Comparison of ENCODE assay signal across 8 cellular contexts in genomic region chr2:102103992-102104871, GRCh38. TPM values are rescaled to one million over a fixed set of nuclear protein-coding genes. Genes with fewer than 3 reads are reported as not detected.
A peak's percentile ranks its signal among the peaks of the same experiment; 100 is the strongest.
DNase-seq lines count a peak whose midpoint lies in the region; TF ChIP-seq lines count a peak whose summit lies in the region.

No MANE protein-coding gene starts in this region.

- BruUV-seq in OCI-LY7 (replicated peaks; lab: Mats Ljungman, UMichigan) = no TSS peak

- H3K36me3 ChIP-seq in OCI-LY7 (ENCODE audit: insufficient read depth, low read length) = no peaks in the 10 kb centered on the region

- intact Hi-C loops in OCI-LY7 (cut with micrococcal nuclease; ENCODE audit: unreplicated experiment) = no loop called here

- peaks cover 3% of the 10 kb centered on the region for H3K36me3 Mint-ChIP-seq in activated naive CD4-positive, alpha-beta T cell treated with anti-CD3 and anti-CD28 coated beads, Interleukin-2, amount 10 ng/mL, durations not matched to agents 7 days and 5 days
- H3K36me3 Mint-ChIP-seq in immature natural killer cell = peaks cover 0 to 3% (median 0%) of the 10 kb centered on the region in 3 donors

- no peak overlapping the region for H3K4me3 ChIP-seq in OCI-LY7 (ENCODE audit: low read depth, low read length, poor library complexity, severe bottlenecking)

- DNase-seq in GM04503 (ENCODE audit: low read depth) = peak; percentile 90
- no peak for DNase-seq in HEK293T (ENCODE audit: extremely low spot score)
- DNase-seq in OCI-LY7 (ENCODE audit: low spot score) = no peak
- peak; percentile 64 for DNase-seq in activated naive CD4-positive, alpha-beta T cell treated with anti-CD3 and anti-CD28 coated beads, Interleukin-2, amount 10 ng/mL, durations not matched to agents 7 days and 5 days
- peak; percentile 6 to 31 (median 29) for DNase-seq in immature natural killer cell
- peak; percentile 77 for DNase-seq in stimulated activated CD4-positive, alpha-beta T cell treated with anti-CD3 and anti-CD28 coated beads, Interleukin-4, amount 100 ng/mL, for 1 hour
- no peak for DNase-seq in germinal center (ENCODE audit: low spot score)
- no peak for DNase-seq in NCI-H1092 treated with DMSO at 0.1 percent for 48 hours (lab: John Stamatoyannopoulos, UW)

- H3K27ac ChIP-seq in OCI-LY7 (ENCODE audit: low read depth, low read length, poor library complexity, severe bottlenecking) = no peak overlapping the region

- peaks cover 4% of the 10 kb centered on the region for H3K9me3 Mint-ChIP-seq in activated naive CD4-positive, alpha-beta T cell treated with anti-CD3 and anti-CD28 coated beads, Interleukin-2, amount 10 ng/mL, durations not matched to agents 7 days and 5 days
- peaks cover 0 to 2% (median 0%) of the 10 kb centered on the region in 6 donors for H3K9me3 Mint-ChIP-seq in immature natural killer cell

- H2AFZ ChIP-seq in OCI-LY7 (ENCODE audit: low read length) = no peak overlapping the region

- no peaks in the 10 kb centered on the region for H3K4me1 ChIP-seq in OCI-LY7 (ENCODE audit: insufficient read depth, low read length, poor library complexity, severe bottlenecking)

- no peaks in the 10 kb centered on the region for H4K20me1 ChIP-seq in OCI-LY7 (ENCODE audit: insufficient read depth, low read length)

- no peaks in the 10 kb centered on the region for H3K9me2 ChIP-seq in OCI-LY7 (ENCODE audit: insufficient read depth, low read length)

- CTCF ChIA-PET in HEK293T (lab: Yijun Ruan, JAX) (interaction anchor here (1.7 kb wide), 1 partner anchor 137 kb away, joined by 5 read pairs; no protein-coding TSS in a partner anchor), OCI-LY7 (lab: Charles Lee; ENCODE audit: unreplicated experiment) (no interaction called here)
- CTCF ChIA-PET in activated naive CD4-positive, alpha-beta T cell treated with anti-CD3 and anti-CD28 coated beads, Interleukin-2, amount 10 ng/mL, durations not matched to agents 7 days and 5 days (lab: Charles Lee) = interaction anchor here (1.2 to 1.4 kb wide), 2 partner anchors 130 to 136 kb away, joined by 5 read pairs; no protein-coding TSS in a partner anchor

- peaks cover 13% of the 10 kb centered on the region for H3K27me3 Mint-ChIP-seq in activated naive CD4-positive, alpha-beta T cell treated with anti-CD3 and anti-CD28 coated beads, Interleukin-2, amount 10 ng/mL, durations not matched to agents 7 days and 5 days
- H3K27me3 Mint-ChIP-seq in immature natural killer cell (ENCODE audit: low read depth in 3 of 3) = peaks cover 9 to 21% (median 14%) of the 10 kb centered on the region in 3 donors

- H3K27ac Mint-ChIP-seq in activated naive CD4-positive, alpha-beta T cell treated with anti-CD3 and anti-CD28 coated beads, Interleukin-2, amount 10 ng/mL, durations not matched to agents 7 days and 5 days = peak overlapping the region; percentile 53
- peak overlapping the region in 3 of 6 donors; percentile 27 to 38 (median 29) for H3K27ac Mint-ChIP-seq in immature natural killer cell

- H3K4me2 ChIP-seq in OCI-LY7 (ENCODE audit: low read length) = peak overlapping the region; percentile 31; the same call in 1 of the 2 replicates

- H3K79me2 ChIP-seq in OCI-LY7 (ENCODE audit: insufficient read depth, low read depth, low read length) = no peaks in the 10 kb centered on the region

- H3K4me1 Mint-ChIP-seq in activated naive CD4-positive, alpha-beta T cell treated with anti-CD3 and anti-CD28 coated beads, Interleukin-2, amount 10 ng/mL, durations not matched to agents 7 days and 5 days = peaks cover 27% of the 10 kb centered on the region
- H3K4me1 Mint-ChIP-seq in immature natural killer cell = peaks cover 12 to 13% of the 10 kb centered on the region in 2 donors

- POLR2A ChIA-PET in HEK293T (lab: Yijun Ruan, JAX) (interaction anchor here (0.7 kb wide), 1 partner anchor 981 kb away, joined by 5 read pairs; no protein-coding TSS in a partner anchor), OCI-LY7 (lab: Charles Lee) (interaction anchor here (0.6 to 0.7 kb wide), 2 partner anchors 28 to 321 kb away, joined by 3 to 5 read pairs; no protein-coding TSS in a partner anchor)

- H3K9me3 ChIP-seq in OCI-LY7 (ENCODE audit: low read length) = 0 out of 2 replicates have a peak, but pooled peaks cover 4% of the 10 kb centered on the region

- no peak for TF ChIP-seq CTCF in OCI-LY7 (conservative IDR thresholded peaks at IDR 0.05; ENCODE audit: low read length)

- H3K4me3 Mint-ChIP-seq in activated naive CD4-positive, alpha-beta T cell treated with anti-CD3 and anti-CD28 coated beads, Interleukin-2, amount 10 ng/mL, durations not matched to agents 7 days and 5 days = peak overlapping the region; percentile 68
- H3K4me3 Mint-ChIP-seq in immature natural killer cell = peak overlapping the region; percentile 68 to 81 (median 75)

TF ChIP-seq in HEK293T, 16 proteins besides CTCF, POLR2A, EP300 and RAD21:
- TF ChIP-seq PKNOX1 (IDR thresholded peaks at IDR 0.05) = 0 out of 2 replicates have a peak, but pooled peaks have one; percentile 5
- no peak for TF ChIP-seq CTBP1 (IDR thresholded peaks at IDR 0.05; ENCODE audit: borderline replicate concordance)
TF ChIP-seq in HEK293T: peak in this region for 1.

RNA-seq across cellular contexts. Expression of gene IL1R1, which starts 38.3 kb away (rescaled TPM):
- total RNA-seq in OCI-LY7 (2014; rRNA removed; shearing (Covaris generic)) = not detected in 2 replicates
- total RNA-seq in OCI-LY7 (2022) = not detected in 2 replicates
- polyA plus RNA-seq in immature natural killer cell = 1 to 10 TPM in 1 of 3 donors, under 1 TPM in 1, not detected in 1; 0.96 to 4.0 TPM

Comparison
In these comparisons a context has a peak if more than half of its experiments do, and no peak if none do; other contexts are left out.
1. DNase-seq: peak in GM04503 (single experiment), activated naive CD4-positive, alpha-beta T cell treated with anti-CD3 and anti-CD28 coated beads, Interleukin-2, amount 10 ng/mL, durations not matched to agents 7 days and 5 days (single experiment), immature natural killer cell (3 of 3) and stimulated activated CD4-positive, alpha-beta T cell treated with anti-CD3 and anti-CD28 coated beads, Interleukin-4, amount 100 ng/mL, for 1 hour (single experiment); none in HEK293T (single experiment), OCI-LY7 (single experiment), germinal center (single experiment) and NCI-H1092 treated with DMSO at 0.1 percent for 48 hours (single experiment).